ENCODE assay signal across 1 cellular context in genomic region chr20:38674178-38675133, GRCh38.
TF ChIP-seq lines count a peak whose summit lies in the region.

No MANE protein-coding gene starts in this region.

TF ChIP-seq in K562, 482 proteins besides CTCF, POLR2A, EP300 and RAD21 (continued from another document and continues in another):
- TF ChIP-seq ZBTB7A (IDR thresholded peaks at IDR 0.05; ENCODE audit: borderline replicate concordance, control insufficient read depth, low read depth, low read length) (peak; percentile 84), POLR2AphosphoS2 (IDR thresholded peaks at IDR 0.05; ENCODE audit: low read length) (no peak), SIN3A (IDR thresholded peaks at IDR 0.05; ENCODE audit: borderline replicate concordance in 2 of 2, control insufficient read depth in 1 of 2, low read depth in 2 of 2, low read length in 2 of 2) (peak; percentile 72 to 87; a peak in 2 of 4 replicates), NFIC (IDR thresholded peaks at IDR 0.05) (0 out of 2 replicates have a peak, but pooled peaks have one; percentile 19), FOSL1 (tag; conservative IDR thresholded peaks at IDR 0.05) (0 out of 2 replicates have a peak, but pooled peaks have one; percentile 16), NKRF (IDR thresholded peaks at IDR 0.05; ENCODE audit: borderline replicate concordance) (peak; percentile 60; the same call in 1 of the 2 replicates), XRCC5 (IDR thresholded peaks at IDR 0.05; ENCODE audit: low read depth, low read length) (no peak), MGA (IDR thresholded peaks at IDR 0.05) (peak; percentile 41), ZNF696 (CRISPR knock-in tag; conservative IDR thresholded peaks at IDR 0.05) (no peak), POLR2B (IDR thresholded peaks at IDR 0.05; ENCODE audit: low read depth, partially characterized antibody) (peak; percentile 86), KDM5B (IDR thresholded peaks at IDR 0.05; ENCODE audit: insufficient replicate concordance, low read depth, low read length) (peak; percentile 64), NRF1 (conservative IDR thresholded peaks at IDR 0.05 in 1 of 2, IDR thresholded peaks at IDR 0.05 in 1 of 2) (peak; percentile 89 to 90), ARID2 (IDR thresholded peaks at IDR 0.05) (no peak), HNRNPK (IDR thresholded peaks at IDR 0.05; ENCODE audit: low read depth, low read length, poor library complexity, severe bottlenecking) (peak; percentile 42), SUPT5H (IDR thresholded peaks at IDR 0.05) (peak; percentile 84), HES1 (IDR thresholded peaks at IDR 0.05; ENCODE audit: low read depth) (no peak), NFE2L1 (tag; IDR thresholded peaks at IDR 0.05; ENCODE audit: borderline replicate concordance, low read depth) (no peak), PML (IDR thresholded peaks at IDR 0.05; ENCODE audit: low read length) (peak; percentile 45; the same call in 1 of the 2 replicates), CEBPB (tag; IDR thresholded peaks at IDR 0.05) (no peak), L3MBTL2 (IDR thresholded peaks at IDR 0.05) (0 out of 2 replicates have a peak, but pooled peaks have one; percentile 65), RCOR1 (IDR thresholded peaks at IDR 0.05; ENCODE audit: borderline replicate concordance in 1 of 2, low read depth in 2 of 2, low read length in 2 of 2) (no peak), EP400 (IDR thresholded peaks at IDR 0.05) (peak; percentile 61; the same call in 1 of the 2 replicates), SPI1 (IDR thresholded peaks at IDR 0.05; ENCODE audit: borderline replicate concordance, low read depth, low read length) (no peak), RBFOX2 (IDR thresholded peaks at IDR 0.05; ENCODE audit: low read depth, low read length) (peak; percentile 82), ZC3H8 (IDR thresholded peaks at IDR 0.05) (no peak), RBBP5 (IDR thresholded peaks at IDR 0.05; ENCODE audit: borderline replicate concordance, insufficient read depth, low read length, poor library complexity, severe bottlenecking) (peak; percentile 59), ZFX (CRISPR knock-in tag; IDR thresholded peaks at IDR 0.05) (peak; percentile 42), TBP (optimal IDR thresholded peaks at IDR 0.05; ENCODE audit: low read depth, low read length) (peak; percentile 80), MIER1 (IDR thresholded peaks at IDR 0.05; ENCODE audit: low read depth) (peak; percentile 39; the same call in 1 of the 2 replicates), ZNF75A (CRISPR knock-in tag; IDR thresholded peaks at IDR 0.05) (no peak), MYC (IDR thresholded peaks at IDR 0.05; ENCODE audit: low read depth, low read length) (no peak), MYC (CRISPR knock-in tag; IDR thresholded peaks at IDR 0.05; ENCODE audit: borderline replicate concordance, low read depth) (no peak), ADNP (tag; IDR thresholded peaks at IDR 0.05) (no peak), POLR2G (IDR thresholded peaks at IDR 0.05; ENCODE audit: low read depth, low read length) (peak; percentile 89), TAF1 (IDR thresholded peaks at IDR 0.05; ENCODE audit: control insufficient read depth, extremely low read depth, insufficient read depth, low read length, severe bottlenecking) (peak; percentile 64), POLR2AphosphoS5 (IDR thresholded peaks at IDR 0.05; ENCODE audit: control insufficient read depth, insufficient read depth, low read depth, low read length) (peak; percentile 77), MXD1 (CRISPR knock-in tag; IDR thresholded peaks at IDR 0.05; ENCODE audit: borderline replicate concordance, poor library complexity, severe bottlenecking) (no peak), EZH2 (IDR thresholded peaks at IDR 0.05; ENCODE audit: borderline replicate concordance, low read depth, low read length) (no peak), ZNF639 (CRISPR knock-in tag; conservative IDR thresholded peaks at IDR 0.05 in 1 of 2, IDR thresholded peaks at IDR 0.05 in 1 of 2) (peak in 1 of 2 experiments; percentile 75; a peak in 1 of 4 replicates), CREM (IDR thresholded peaks at IDR 0.05; ENCODE audit: low read depth) (peak; percentile 61)
- TF ChIP-seq, protein P1, sequence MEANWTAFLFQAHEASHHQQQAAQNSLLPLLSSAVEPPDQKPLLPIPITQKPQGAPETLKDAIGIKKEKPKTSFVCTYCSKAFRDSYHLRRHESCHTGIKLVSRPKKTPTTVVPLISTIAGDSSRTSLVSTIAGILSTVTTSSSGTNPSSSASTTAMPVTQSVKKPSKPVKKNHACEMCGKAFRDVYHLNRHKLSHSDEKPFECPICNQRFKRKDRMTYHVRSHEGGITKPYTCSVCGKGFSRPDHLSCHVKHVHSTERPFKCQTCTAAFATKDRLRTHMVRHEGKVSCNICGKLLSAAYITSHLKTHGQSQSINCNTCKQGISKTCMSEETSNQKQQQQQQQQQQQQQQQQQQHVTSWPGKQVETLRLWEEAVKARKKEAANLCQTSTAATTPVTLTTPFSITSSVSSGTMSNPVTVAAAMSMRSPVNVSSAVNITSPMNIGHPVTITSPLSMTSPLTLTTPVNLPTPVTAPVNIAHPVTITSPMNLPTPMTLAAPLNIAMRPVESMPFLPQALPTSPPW (CRISPR knock-in tag; IDR thresholded peaks at IDR 0.05): peak; percentile 93
- TF ChIP-seq, protein P2, sequence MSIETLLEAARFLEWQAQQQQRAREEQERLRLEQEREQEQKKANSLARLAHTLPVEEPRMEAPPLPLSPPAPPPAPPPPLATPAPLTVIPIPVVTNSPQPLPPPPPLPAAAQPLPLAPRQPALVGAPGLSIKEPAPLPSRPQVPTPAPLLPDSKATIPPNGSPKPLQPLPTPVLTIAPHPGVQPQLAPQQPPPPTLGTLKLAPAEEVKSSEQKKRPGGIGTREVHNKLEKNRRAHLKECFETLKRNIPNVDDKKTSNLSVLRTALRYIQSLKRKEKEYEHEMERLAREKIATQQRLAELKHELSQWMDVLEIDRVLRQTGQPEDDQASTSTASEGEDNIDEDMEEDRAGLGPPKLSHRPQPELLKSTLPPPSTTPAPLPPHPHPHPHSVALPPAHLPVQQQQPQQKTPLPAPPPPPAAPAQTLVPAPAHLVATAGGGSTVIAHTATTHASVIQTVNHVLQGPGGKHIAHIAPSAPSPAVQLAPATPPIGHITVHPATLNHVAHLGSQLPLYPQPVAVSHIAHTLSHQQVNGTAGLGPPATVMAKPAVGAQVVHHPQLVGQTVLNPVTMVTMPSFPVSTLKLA (conservative IDR thresholded peaks at IDR 0.05): peak in 1 of 2 experiments; percentile 61; a peak in 1 of 4 replicates
- TF ChIP-seq, protein P3, sequence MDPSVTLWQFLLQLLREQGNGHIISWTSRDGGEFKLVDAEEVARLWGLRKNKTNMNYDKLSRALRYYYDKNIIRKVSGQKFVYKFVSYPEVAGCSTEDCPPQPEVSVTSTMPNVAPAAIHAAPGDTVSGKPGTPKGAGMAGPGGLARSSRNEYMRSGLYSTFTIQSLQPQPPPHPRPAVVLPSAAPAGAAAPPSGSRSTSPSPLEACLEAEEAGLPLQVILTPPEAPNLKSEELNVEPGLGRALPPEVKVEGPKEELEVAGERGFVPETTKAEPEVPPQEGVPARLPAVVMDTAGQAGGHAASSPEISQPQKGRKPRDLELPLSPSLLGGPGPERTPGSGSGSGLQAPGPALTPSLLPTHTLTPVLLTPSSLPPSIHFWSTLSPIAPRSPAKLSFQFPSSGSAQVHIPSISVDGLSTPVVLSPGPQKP (CRISPR knock-in tag; IDR thresholded peaks at IDR 0.05): no peak
